In genomic region chr21:42032266-42032665, GRCh38 we compare ENCODE assay signal across 1 cellular context.
TF ChIP-seq lines count a peak whose summit lies in the region.

No MANE protein-coding gene starts in this region.

TF ChIP-seq in H1, 55 proteins besides CTCF, POLR2A, EP300 and RAD21:
- TF ChIP-seq HDAC2 (IDR thresholded peaks at IDR 0.05; ENCODE audit: borderline replicate concordance in 1 of 2, low read depth in 2 of 2, low read length in 2 of 2) (no peak), CBX5 (IDR thresholded peaks at IDR 0.05; ENCODE audit: low read depth, low read length) (no peak), SAP30 (IDR thresholded peaks at IDR 0.05; ENCODE audit: insufficient read depth, insufficient replicate concordance, low read length) (no peak), ATF3 (IDR thresholded peaks at IDR 0.05; ENCODE audit: insufficient read depth, low read depth, low read length) (no peak), CTBP2 (IDR thresholded peaks at IDR 0.05; ENCODE audit: borderline replicate concordance, insufficient read depth, insufficient read length, low read length) (no peak), CHD2 (IDR thresholded peaks at IDR 0.05; ENCODE audit: low read length) (no peak), PHF8 (conservative IDR thresholded peaks at IDR 0.05; ENCODE audit: low read depth, low read length) (no peak), FOSL1 (IDR thresholded peaks at IDR 0.05; ENCODE audit: insufficient read depth, low read depth, low read length) (no peak), POLR2AphosphoS5 (IDR thresholded peaks at IDR 0.05; ENCODE audit: low read depth, low read length) (no peak), HDAC6 (IDR thresholded peaks at IDR 0.05; ENCODE audit: low read depth, low read length) (no peak), ZNF274 (IDR thresholded peaks at IDR 0.05; ENCODE audit: borderline replicate concordance, extremely low read depth, low read length) (no peak), CREB1 (IDR thresholded peaks at IDR 0.05) (no peak), ASH2L (IDR thresholded peaks at IDR 0.05; ENCODE audit: low read length) (no peak), NANOG (IDR thresholded peaks at IDR 0.05; ENCODE audit: insufficient read depth, low read depth, low read length, poor library complexity, severe bottlenecking) (no peak), CEBPB (IDR thresholded peaks at IDR 0.05; ENCODE audit: low read depth, low read length) (no peak), JUND (IDR thresholded peaks at IDR 0.05; ENCODE audit: low read length) (no peak)
- TF ChIP-seq, protein P1, sequence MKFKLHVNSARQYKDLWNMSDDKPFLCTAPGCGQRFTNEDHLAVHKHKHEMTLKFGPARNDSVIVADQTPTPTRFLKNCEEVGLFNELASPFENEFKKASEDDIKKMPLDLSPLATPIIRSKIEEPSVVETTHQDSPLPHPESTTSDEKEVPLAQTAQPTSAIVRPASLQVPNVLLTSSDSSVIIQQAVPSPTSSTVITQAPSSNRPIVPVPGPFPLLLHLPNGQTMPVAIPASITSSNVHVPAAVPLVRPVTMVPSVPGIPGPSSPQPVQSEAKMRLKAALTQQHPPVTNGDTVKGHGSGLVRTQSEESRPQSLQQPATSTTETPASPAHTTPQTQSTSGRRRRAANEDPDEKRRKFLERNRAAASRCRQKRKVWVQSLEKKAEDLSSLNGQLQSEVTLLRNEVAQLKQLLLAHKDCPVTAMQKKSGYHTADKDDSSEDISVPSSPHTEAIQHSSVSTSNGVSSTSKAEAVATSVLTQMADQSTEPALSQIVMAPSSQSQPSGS (IDR thresholded peaks at IDR 0.05; ENCODE audit: low read length), result no peak
TF ChIP-seq in H1: peak in this region for 0.
